27 cellular contexts compared by ENCODE assay signal in genomic region chr12:29888777-29889176, GRCh38.
"Had no signal": no experiment of that assay in that cellular context is flagged by ENCODE, and none has a peak within 500 bp of the region (broad histone marks: within the 10 kb centered on the region; RNA-seq: fewer than 3 reads in every experiment).

No MANE protein-coding gene starts in this region.

- H3K27me3 ChIP-seq: adrenal gland, body of pancreas, colonic mucosa, esophagus squamous epithelium, gastroesophageal sphincter had no signal

- H3K4me1 ChIP-seq: adrenal gland, body of pancreas, colonic mucosa had no signal

- H3K27ac Mint-ChIP-seq: activated CD4-positive, alpha-beta memory T cell treated with anti-CD3 and anti-CD28 coated beads, Interleukin-2, amount 10 ng/mL, durations not matched to agents 7 days and 5 days; activated CD4-positive, alpha-beta T cell treated with anti-CD3 and anti-CD28 coated beads for 36 hours; activated CD4-positive, alpha-beta T cell treated with anti-CD3 and anti-CD28 coated beads, Interleukin-2, amount 10 ng/mL, durations not matched to agents 24 days and 14 days; activated naive CD4-positive, alpha-beta T cell treated with anti-CD3 and anti-CD28 coated beads, Interleukin-2, amount 50 U/mL, for 24 hours; activated naive CD8-positive, alpha-beta T cell treated with anti-CD3 and anti-CD28 coated beads for 36 hours; activated naive CD8-positive, alpha-beta T cell treated with anti-CD3 and anti-CD28 coated beads, Interleukin-2, amount 50 U/mL, for 24 hours; activated T-cell treated with anti-CD3 and anti-CD28 coated beads, Interleukin-2, amount 50 U/mL, for 24 hours; activated T-cell treated with anti-CD3 and anti-CD28 coated beads, Interleukin-2, amount 50 U/mL, for 72 hours had no signal

- H3K27ac ChIP-seq: adrenal gland, body of pancreas, colonic mucosa, epithelial cell of prostate, esophagus squamous epithelium, gastroesophageal sphincter had no signal

- H3K9me3 ChIP-seq: adrenal gland, body of pancreas, colonic mucosa, esophagus squamous epithelium, gastroesophageal sphincter had no signal

- H3K4me3 Mint-ChIP-seq: activated CD4-positive, alpha-beta memory T cell treated with anti-CD3 and anti-CD28 coated beads, Interleukin-2, amount 10 ng/mL, durations not matched to agents 7 days and 5 days; activated CD4-positive, alpha-beta T cell treated with anti-CD3 and anti-CD28 coated beads for 36 hours; activated CD4-positive, alpha-beta T cell treated with anti-CD3 and anti-CD28 coated beads, Interleukin-2, amount 10 ng/mL, durations not matched to agents 24 days and 14 days; activated naive CD4-positive, alpha-beta T cell treated with anti-CD3 and anti-CD28 coated beads, Interleukin-2, amount 50 U/mL, for 24 hours; activated naive CD8-positive, alpha-beta T cell treated with anti-CD3 and anti-CD28 coated beads for 36 hours; activated naive CD8-positive, alpha-beta T cell treated with anti-CD3 and anti-CD28 coated beads, Interleukin-2, amount 50 U/mL, for 24 hours; activated T-cell treated with anti-CD3 and anti-CD28 coated beads, Interleukin-2, amount 50 U/mL, for 24 hours; activated T-cell treated with anti-CD3 and anti-CD28 coated beads, Interleukin-2, amount 50 U/mL, for 72 hours had no signal

- H3K4me1 Mint-ChIP-seq: activated CD4-positive, alpha-beta memory T cell treated with anti-CD3 and anti-CD28 coated beads, Interleukin-2, amount 10 ng/mL, durations not matched to agents 7 days and 5 days; activated CD4-positive, alpha-beta T cell treated with anti-CD3 and anti-CD28 coated beads for 36 hours; activated CD4-positive, alpha-beta T cell treated with anti-CD3 and anti-CD28 coated beads, Interleukin-2, amount 10 ng/mL, durations not matched to agents 24 days and 14 days; activated naive CD4-positive, alpha-beta T cell treated with anti-CD3 and anti-CD28 coated beads, Interleukin-2, amount 50 U/mL, for 24 hours; activated naive CD8-positive, alpha-beta T cell treated with anti-CD3 and anti-CD28 coated beads for 36 hours; activated naive CD8-positive, alpha-beta T cell treated with anti-CD3 and anti-CD28 coated beads, Interleukin-2, amount 50 U/mL, for 24 hours had no signal

- H3K4me3 ChIP-seq: adrenal gland, body of pancreas, colonic mucosa, esophagus squamous epithelium, gastroesophageal sphincter had no signal

- H3K9me3 Mint-ChIP-seq: activated naive CD4-positive, alpha-beta T cell treated with anti-CD3 and anti-CD28 coated beads, Interleukin-2, amount 50 U/mL, for 24 hours; activated naive CD8-positive, alpha-beta T cell treated with anti-CD3 and anti-CD28 coated beads, Interleukin-2, amount 50 U/mL, for 24 hours had no signal

- DNase-seq: activated CD4-positive, alpha-beta memory T cell treated with anti-CD3 and anti-CD28 coated beads, Interleukin-2, amount 10 ng/mL, durations not matched to agents 7 days and 5 days; activated CD4-positive, alpha-beta T cell treated with anti-CD3 and anti-CD28 coated beads for 36 hours; activated CD4-positive, alpha-beta T cell treated with anti-CD3 and anti-CD28 coated beads, Interleukin-2, amount 10 ng/mL, durations not matched to agents 24 days and 14 days; activated CD4-positive, CD25-positive, alpha-beta regulatory T cell; activated CD4-positive, CD25-positive, alpha-beta regulatory T cell treated with anti-CD3 and anti-CD28 coated beads, Interleukin-2, amount 50 U/mL, for 72 hours; activated CD8-positive, alpha-beta memory T cell treated with anti-CD3 and anti-CD28 coated beads, Interleukin-2, amount 50 U/mL, for 48 hours; activated gamma-delta T cell; activated naive CD4-positive, alpha-beta T cell; activated naive CD8-positive, alpha-beta T cell treated with anti-CD3 and anti-CD28 coated beads for 36 hours; activated naive CD8-positive, alpha-beta T cell treated with anti-CD3 and anti-CD28 coated beads, Interleukin-2, amount 50 U/mL, for 24 hours; activated T-cell treated with anti-CD3 and anti-CD28 coated beads for 4 hours; activated T-cell treated with anti-CD3 and anti-CD28 coated beads, Interleukin-2, amount 50 U/mL, for 24 hours; activated T-cell treated with anti-CD3 and anti-CD28 coated beads, Interleukin-2, amount 50 U/mL, for 72 hours; amygdala; aorta; body of pancreas; caudate nucleus; cerebellar nuclear complex; colonic mucosa; effector CD8-positive, alpha-beta T cell; esophagus squamous epithelium; foreskin melanocyte; T-helper 2 cell had no signal

- ATAC-seq: activated CD4-positive, alpha-beta T cell treated with anti-CD3 and anti-CD28 coated beads for 36 hours; activated naive CD8-positive, alpha-beta T cell treated with anti-CD3 and anti-CD28 coated beads, Interleukin-2, amount 50 U/mL, for 24 hours; activated T-cell treated with anti-CD3 and anti-CD28 coated beads, Interleukin-2, amount 50 U/mL, for 72 hours; body of pancreas; gastroesophageal sphincter had no signal

- H3K27me3 Mint-ChIP-seq: activated CD4-positive, alpha-beta memory T cell treated with anti-CD3 and anti-CD28 coated beads, Interleukin-2, amount 10 ng/mL, durations not matched to agents 7 days and 5 days; activated CD4-positive, alpha-beta T cell treated with anti-CD3 and anti-CD28 coated beads for 36 hours; activated CD4-positive, alpha-beta T cell treated with anti-CD3 and anti-CD28 coated beads, Interleukin-2, amount 10 ng/mL, durations not matched to agents 24 days and 14 days; activated naive CD4-positive, alpha-beta T cell treated with anti-CD3 and anti-CD28 coated beads, Interleukin-2, amount 50 U/mL, for 24 hours; activated naive CD8-positive, alpha-beta T cell treated with anti-CD3 and anti-CD28 coated beads for 36 hours; activated naive CD8-positive, alpha-beta T cell treated with anti-CD3 and anti-CD28 coated beads, Interleukin-2, amount 50 U/mL, for 24 hours; activated T-cell treated with anti-CD3 and anti-CD28 coated beads, Interleukin-2, amount 50 U/mL, for 24 hours had no signal

- H3K36me3 ChIP-seq: adrenal gland, colonic mucosa, esophagus squamous epithelium, gastroesophageal sphincter had no signal
